In the genomic region with DNA sequence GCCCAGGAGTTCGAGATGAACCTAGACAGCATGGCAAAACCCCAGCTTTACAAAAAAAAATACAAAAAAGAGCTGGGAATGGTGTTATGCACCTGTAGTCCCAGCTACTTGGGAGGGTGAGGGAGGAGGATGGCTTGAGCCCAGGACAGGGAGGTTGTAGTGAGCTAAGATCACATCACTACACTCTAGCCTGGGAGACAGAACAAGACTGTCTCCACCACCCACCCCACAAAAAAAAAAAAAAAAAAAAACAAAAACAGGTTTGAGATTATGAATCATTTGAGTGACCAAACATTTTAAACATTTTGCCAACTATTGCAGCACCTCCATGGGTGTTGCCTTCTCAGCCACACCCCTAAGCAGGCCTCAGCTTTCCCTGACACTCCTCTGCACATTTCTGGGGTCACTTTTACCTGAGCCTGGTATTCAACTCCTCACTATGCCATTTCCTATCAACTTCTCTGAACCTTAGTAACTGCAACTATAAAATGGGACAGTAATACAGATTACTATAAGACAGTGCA, we compare ENCODE assay signal across 14 cellular contexts. TPM values are rescaled to one million over a fixed set of nuclear protein-coding genes. Genes with fewer than 3 reads are reported as not detected.
A peak's percentile ranks its signal among the peaks of the same experiment; 100 is the strongest.
DNase-seq lines count a peak whose midpoint lies in the region; ATAC-seq and TF ChIP-seq lines count a peak whose summit lies in the region.
"Had no signal": no experiment of that assay in that cellular context is flagged by ENCODE, and none has a peak within 500 bp of the region (broad histone marks: within the 10 kb centered on the region; RNA-seq: fewer than 3 reads in every experiment).

No MANE protein-coding gene starts in this region.

- no peak overlapping the region for H3K23ac ChIP-seq in neuronal stem cell (ENCODE audit: low read depth, low read length, poor library complexity)

- no peaks in the 10 kb centered on the region for H3K9me3 Mint-ChIP-seq in stimulated activated naive CD8-positive, alpha-beta T cell treated with anti-CD3 and anti-CD28 coated beads, Interleukin-15, amount 100 ng/mL, for 72 hours
- H3K9me3 Mint-ChIP-seq: CD4-positive, alpha-beta T cell had no signal

- no peak overlapping the region for H4K8ac ChIP-seq in neuronal stem cell (ENCODE audit: low read depth, low read length)

- H3K4me3 ChIP-seq in epithelial cell of esophagus (ENCODE audit: low read length) (no peak overlapping the region), neuronal stem cell (ENCODE audit: low read length in 2 of 2) (no peak overlapping the region)

- no peak overlapping the region for H3K9ac ChIP-seq in neuronal stem cell (ENCODE audit: low read depth, low read length, poor library complexity)

- no peak overlapping the region for H3K14ac ChIP-seq in neuronal stem cell (ENCODE audit: low read length)

- no peak overlapping the region for H4K91ac ChIP-seq in neuronal stem cell (ENCODE audit: low read depth, low read length, poor library complexity)

- peak; percentile 37 for ATAC-seq in stimulated activated naive CD8-positive, alpha-beta T cell treated with anti-CD3 and anti-CD28 coated beads, Interleukin-15, amount 100 ng/mL, for 72 hours
- ATAC-seq in stimulated activated naive CD8-positive, alpha-beta T cell treated with anti-CD3 and anti-CD28 coated beads, Interleukin-15, Interleukin-2, amounts not matched to agents 100 U/mL and 50 U/mL, for 24 hours = no peak
- ATAC-seq in HG03354 (IDR thresholded peaks at IDR 0.05; ENCODE audit: poor library complexity, severe bottlenecking, unreplicated experiment) = no peak

- H3K9me3 ChIP-seq in neuronal stem cell (replicated peaks in 1 of 2; ENCODE audit: control insufficient read depth in 2 of 2, insufficient read depth in 1 of 2, low read depth in 1 of 2, low read length in 2 of 2) = no peaks in the 10 kb centered on the region

- no peak overlapping the region for H3K27ac ChIP-seq in neuronal stem cell (replicated peaks; ENCODE audit: low read length)

- H2BK120ac ChIP-seq in neuronal stem cell (ENCODE audit: low read depth, low read length) = peak overlapping the region; percentile 5

- H3K27ac Mint-ChIP-seq in stimulated activated naive CD8-positive, alpha-beta T cell treated with anti-CD3 and anti-CD28 coated beads, Interleukin-15, amount 100 ng/mL, for 72 hours = no peak overlapping the region
- H3K27ac Mint-ChIP-seq: B cell; CD4-positive, alpha-beta T cell; HFFc6 had no signal

- no peaks in the 10 kb centered on the region for H3K27me3 Mint-ChIP-seq in stimulated activated naive CD8-positive, alpha-beta T cell treated with anti-CD3 and anti-CD28 coated beads, Interleukin-15, amount 100 ng/mL, for 72 hours
- H3K27me3 Mint-ChIP-seq: CD4-positive, alpha-beta T cell had no signal

- no peak overlapping the region for H3K18ac ChIP-seq in neuronal stem cell (ENCODE audit: low read length)

- no peak overlapping the region for H2BK15ac ChIP-seq in neuronal stem cell (ENCODE audit: low read length)

- DNase-seq in stimulated activated naive CD8-positive, alpha-beta T cell treated with anti-CD3 and anti-CD28 coated beads, Interleukin-15, amount 100 ng/mL, for 72 hours = no peak
- DNase-seq in stimulated activated naive CD8-positive, alpha-beta T cell treated with anti-CD3 and anti-CD28 coated beads, Interleukin-15, Interleukin-2, amounts not matched to agents 100 U/mL and 50 U/mL, for 24 hours = no peak
- DNase-seq in epithelial cell of esophagus (ENCODE audit: low read depth) (peak; percentile 56), neuronal stem cell (ENCODE audit: low spot score) (no peak), SW480 (ENCODE audit: low spot score) (no peak)
- no peak for DNase-seq in activated CD4-positive, alpha-beta T cell treated with anti-CD3 and anti-CD28 coated beads for 4 hours
- DNase-seq: C1 segment of cervical spinal cord; Calu3; CD4-positive, alpha-beta T cell; DMS 273 treated with DMSO at 0.1 percent for 48 hours; HCEC 1CT; HFFc6 had no signal

- no peak overlapping the region for H2BK5ac ChIP-seq in neuronal stem cell (ENCODE audit: low read length)

- H3K4ac ChIP-seq in neuronal stem cell (ENCODE audit: low read length) = no peak overlapping the region

- H3K4me1 ChIP-seq in neuronal stem cell (ENCODE audit: control insufficient read depth in 2 of 2, insufficient read depth in 1 of 2, low read depth in 1 of 2, low read length in 2 of 2) = no peaks in the 10 kb centered on the region

- no peaks in the 10 kb centered on the region for H3K79me1 ChIP-seq in neuronal stem cell (ENCODE audit: low read depth, low read length)

- H3K4me1 Mint-ChIP-seq in stimulated activated naive CD8-positive, alpha-beta T cell treated with anti-CD3 and anti-CD28 coated beads, Interleukin-15, amount 100 ng/mL, for 72 hours = no peaks in the 10 kb centered on the region

- WGBS in neuronal stem cell (ENCODE audit: extremely low coverage in 2 of 2, insufficient read length in 2 of 2, insufficient replicate concordance in 1 of 2), 2 donors = no CpG with 5 or more reads among the region's 1 CpG

- no peak overlapping the region for H3K4me2 ChIP-seq in neuronal stem cell (ENCODE audit: insufficient read depth, low read length, poor library complexity, severe bottlenecking)

- H2BK12ac ChIP-seq in neuronal stem cell (ENCODE audit: low read length) = no peak overlapping the region

- no peaks in the 10 kb centered on the region for H3K27me3 ChIP-seq in neuronal stem cell (ENCODE audit: control insufficient read depth in 3 of 3, insufficient read depth in 3 of 3, low read depth in 1 of 3, low read length in 3 of 3)

- H3K4me3 Mint-ChIP-seq in stimulated activated naive CD8-positive, alpha-beta T cell treated with anti-CD3 and anti-CD28 coated beads, Interleukin-15, amount 100 ng/mL, for 72 hours = no peak overlapping the region
- H3K4me3 Mint-ChIP-seq: B cell; CD4-positive, alpha-beta T cell; HFFc6 had no signal

- H3K36me3 ChIP-seq in neuronal stem cell (replicated peaks in 1 of 2; ENCODE audit: control insufficient read depth in 2 of 2, insufficient read depth in 2 of 2, low read length in 2 of 2) = no peaks in the 10 kb centered on the region

- no peak overlapping the region for H2AK5ac ChIP-seq in neuronal stem cell (ENCODE audit: low read depth, low read length)

- no peak for TF ChIP-seq CTCF in epithelial cell of esophagus (IDR thresholded peaks at IDR 0.05; ENCODE audit: insufficient read depth, low read depth, low read length, missing control alignments)

- no peak overlapping the region for H2AFZ ChIP-seq in neuronal stem cell (ENCODE audit: low read length)

RNA-seq across cellular contexts. Expression of gene IL5RA, which starts 41.8 kb away (rescaled TPM):
- not detected for polyA plus RNA-seq in neuronal stem cell (2013, experiment 1 of 2)
- 0.01 TPM for polyA plus RNA-seq in neuronal stem cell (2013, experiment 2 of 2)

RNA-seq across cellular contexts. Expression of gene TRNT1, which starts 58.3 kb away (rescaled TPM):
- 13.8 TPM for polyA plus RNA-seq in neuronal stem cell (2013, experiment 1 of 2)
- polyA plus RNA-seq in neuronal stem cell (2013, experiment 2 of 2) = 14.6 TPM
